9 cellular contexts compared by ENCODE assay signal in the genomic region with DNA sequence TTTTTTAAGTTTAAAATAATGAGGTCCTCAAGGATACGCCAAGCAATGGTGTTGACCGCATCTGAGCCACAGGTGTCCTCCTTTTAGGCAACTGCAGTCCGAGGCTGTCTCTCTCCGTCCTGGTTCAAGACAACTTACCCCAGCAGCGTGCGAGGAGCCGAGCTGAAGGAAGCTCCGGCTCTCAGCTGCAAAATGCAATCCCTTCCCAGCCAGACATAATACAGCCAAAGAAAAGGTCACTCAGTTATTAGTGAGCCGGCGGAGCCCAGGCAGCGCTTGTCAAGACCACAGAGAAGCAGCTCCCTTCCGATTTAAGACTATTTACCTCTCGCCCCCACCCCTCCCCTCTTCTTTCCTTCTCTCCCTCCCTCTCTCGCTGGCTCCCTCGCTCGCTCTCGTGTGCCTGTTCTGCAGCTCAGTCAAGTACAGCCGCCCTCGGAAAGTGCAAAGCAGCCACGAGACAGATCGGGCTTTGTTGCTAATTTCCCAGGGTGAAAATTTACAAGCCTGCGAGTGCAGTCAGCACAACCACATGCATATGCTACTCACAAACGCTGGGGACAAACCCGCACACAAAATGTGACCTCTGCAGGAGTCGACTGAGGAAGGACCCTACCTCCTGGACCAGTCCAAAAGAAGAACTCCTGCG. TPM values are rescaled to one million over a fixed set of nuclear protein-coding genes. Genes with fewer than 3 reads are reported as not detected.
A peak's percentile ranks its signal among the peaks of the same experiment; 100 is the strongest.
DNase-seq lines count a peak whose midpoint lies in the region; ATAC-seq and TF ChIP-seq lines count a peak whose summit lies in the region.
"Had no signal": no experiment of that assay in that cellular context is flagged by ENCODE, and none has a peak within 500 bp of the region (broad histone marks: within the 10 kb centered on the region; RNA-seq: fewer than 3 reads in every experiment).

No MANE protein-coding gene starts in this region.

- H3K27me3 ChIP-seq in iPS DF 6.9 (ENCODE audit: control insufficient read depth, insufficient read depth, low read length) (peaks cover 8% of the 10 kb centered on the region; the same call in 1 of the 2 replicates), sigmoid colon (no peaks in the 10 kb centered on the region)

- ATAC-seq in activated B cell treated with CpG ODN at 0.5 μM for 24 hours (ENCODE audit: low read depth) (no peak), T-cell (replicated peaks in 1 of 4) (no peak)
- ATAC-seq in activated CD4-positive, CD25-positive, alpha-beta regulatory T cell treated with anti-CD3 and anti-CD28 coated beads, Interleukin-2, amount 50 U/mL, for 24 hours: no peak

- peak overlapping the region; percentile 73; the same call in 1 of the 2 replicates for H3K4me3 ChIP-seq in iPS DF 6.9 (ENCODE audit: low read length)
- peak overlapping the region; percentile 50 to 67 (median 56) for H3K4me3 ChIP-seq in sigmoid colon

- H3K27me3 Mint-ChIP-seq in activated B cell treated with CpG ODN at 0.5 μM for 24 hours (peaks cover 38% of the 10 kb centered on the region), T-cell (peaks cover 37 to 43% of the 10 kb centered on the region in 2 donors)

- TF ChIP-seq EP300 in Ishikawa (IDR thresholded peaks at IDR 0.05; ENCODE audit: borderline replicate concordance): no peak
- no peak for TF ChIP-seq EP300 in sigmoid colon (IDR thresholded peaks at IDR 0.05)

- DNase-seq in DMS153 (lab: John Stamatoyannopoulos, UW) (peak; percentile 45), DMS153 treated with DMSO at 0.1 percent for 48 hours (lab: John Stamatoyannopoulos, UW; ENCODE audit: unreplicated experiment) (no peak), activated B cell treated with CpG ODN at 0.5 μM for 24 hours (no peak), iPS DF 6.9 (ENCODE audit: low read depth, low spot score) (no peak), sigmoid colon (peak; percentile 84), T-cell (no peak)

- POLR2A ChIA-PET in activated B cell treated with CpG ODN at 0.5 μM for 24 hours (lab: Charles Lee) (no interaction called here), T-cell (lab: Charles Lee) (no interaction called here)

- intact Hi-C loops in activated B cell treated with CpG ODN at 0.5 μM for 24 hours (cut with micrococcal nuclease) (no loop called here), sigmoid colon (cut with DNase I) (loop anchor here (10.0 kb wide), 1 partner anchor 442 kb away; no protein-coding TSS in a partner anchor)

- no CpG with 5 or more reads among the region's 26 CpGs for WGBS in iPS DF 6.9 (ENCODE audit: insufficient coverage, insufficient read length)
- 1 to 2% methylated on average over 26 of the region's 26 CpGs for WGBS in sigmoid colon, 2 donors

- H3K9me3 ChIP-seq in iPS DF 6.9 (ENCODE audit: control insufficient read depth, insufficient read depth, low read length) (no peaks in the 10 kb centered on the region), sigmoid colon (no peaks in the 10 kb centered on the region)

- TF ChIP-seq CTCF in activated B cell treated with CpG ODN at 0.5 μM for 24 hours (IDR thresholded peaks at IDR 0.05) (no peak), sigmoid colon (IDR thresholded peaks at IDR 0.05) (no peak)

- H3K36me3 ChIP-seq in iPS DF 6.9 (ENCODE audit: control insufficient read depth, insufficient read depth, low read length): no peaks in the 10 kb centered on the region
- H3K36me3 ChIP-seq in sigmoid colon: no peaks in the 10 kb centered on the region

- TF ChIP-seq RAD21 in Ishikawa (IDR thresholded peaks at IDR 0.05; ENCODE audit: low read depth): no peak

- H3K4me1 ChIP-seq in iPS DF 6.9 (ENCODE audit: control insufficient read depth, insufficient read depth, low read length): peaks cover 5% of the 10 kb centered on the region
- peaks cover 0 to 18% (median 5%) of the 10 kb centered on the region in 4 donors for H3K4me1 ChIP-seq in sigmoid colon

- H3K4me1 Mint-ChIP-seq in activated B cell treated with CpG ODN at 0.5 μM for 24 hours: peaks cover 2% of the 10 kb centered on the region
- H3K4me1 Mint-ChIP-seq in T-cell: peaks cover 0 to 2% (median 0%) of the 10 kb centered on the region in 3 donors

- H3K27ac Mint-ChIP-seq in activated B cell treated with CpG ODN at 0.5 μM for 24 hours (no peak overlapping the region), T-cell (no peak overlapping the region)
- H3K27ac Mint-ChIP-seq: stimulated activated naive CD8-positive, alpha-beta T cell treated with anti-CD3 and anti-CD28 coated beads, Interleukin-15, Interleukin-2, amounts not matched to agents 100 ng/mL and 50 ng/mL, for 24 hours had no signal

- H3K27ac ChIP-seq in iPS DF 6.9 (ENCODE audit: low read length) (no peak overlapping the region), sigmoid colon (peak overlapping the region; percentile 84 to 91 (median 84))

- H3K36me3 Mint-ChIP-seq in activated B cell treated with CpG ODN at 0.5 μM for 24 hours (ENCODE audit: low read depth) (no peaks in the 10 kb centered on the region), T-cell (no peaks in the 10 kb centered on the region)

- CTCF ChIA-PET in activated B cell treated with CpG ODN at 0.5 μM for 24 hours (lab: Charles Lee): no interaction called here
- CTCF ChIA-PET in T-cell (lab: Charles Lee): no interaction called here

- H3K4me3 Mint-ChIP-seq in activated B cell treated with CpG ODN at 0.5 μM for 24 hours (peak overlapping the region; percentile 25), T-cell (no peak overlapping the region)
- H3K4me3 Mint-ChIP-seq: stimulated activated naive CD8-positive, alpha-beta T cell treated with anti-CD3 and anti-CD28 coated beads, Interleukin-15, Interleukin-2, amounts not matched to agents 100 ng/mL and 50 ng/mL, for 24 hours had no signal

- H3K9me3 Mint-ChIP-seq in activated B cell treated with CpG ODN at 0.5 μM for 24 hours: no peaks in the 10 kb centered on the region
- H3K9me3 Mint-ChIP-seq in T-cell: peaks cover 2 to 7% (median 4%) of the 10 kb centered on the region in 3 donors

- peak in 1 of 2 donors; percentile 45 for TF ChIP-seq POLR2A in sigmoid colon (IDR thresholded peaks at IDR 0.05)

TF ChIP-seq in Ishikawa, 13 proteins besides CTCF, POLR2A, EP300 and RAD21:
- TF ChIP-seq, protein P1, sequence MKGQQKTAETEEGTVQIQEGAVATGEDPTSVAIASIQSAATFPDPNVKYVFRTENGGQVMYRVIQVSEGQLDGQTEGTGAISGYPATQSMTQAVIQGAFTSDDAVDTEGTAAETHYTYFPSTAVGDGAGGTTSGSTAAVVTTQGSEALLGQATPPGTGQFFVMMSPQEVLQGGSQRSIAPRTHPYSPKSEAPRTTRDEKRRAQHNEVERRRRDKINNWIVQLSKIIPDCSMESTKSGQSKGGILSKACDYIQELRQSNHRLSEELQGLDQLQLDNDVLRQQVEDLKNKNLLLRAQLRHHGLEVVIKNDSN (IDR thresholded peaks at IDR 0.05): no peak
- TF ChIP-seq CREB1 (IDR thresholded peaks at IDR 0.05; ENCODE audit: low read depth): no peak
- TF ChIP-seq, protein P2, sequence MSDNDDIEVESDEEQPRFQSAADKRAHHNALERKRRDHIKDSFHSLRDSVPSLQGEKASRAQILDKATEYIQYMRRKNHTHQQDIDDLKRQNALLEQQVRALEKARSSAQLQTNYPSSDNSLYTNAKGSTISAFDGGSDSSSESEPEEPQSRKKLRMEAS (IDR thresholded peaks at IDR 0.05): peak; percentile 16
- TF ChIP-seq YY1 (IDR thresholded peaks at IDR 0.05; ENCODE audit: low read depth): no peak
- TF ChIP-seq TEAD4 (IDR thresholded peaks at IDR 0.05): no peak

RNA-seq across cellular contexts. Expression of a gene that starts 0.4 kb away (rescaled TPM):
- total RNA-seq in activated B cell treated with CpG ODN at 0.5 μM for 24 hours: not detected in 2 replicates
- total RNA-seq in sigmoid colon: 100 to 1,000 TPM; 228 to 403 (median 367) TPM
- 1 to 10 TPM in 2 of 3 donors, under 1 TPM in 1; 0.46 to 9.0 (median 5.1) TPM for polyA plus RNA-seq in sigmoid colon
- under 1 TPM in 3 of 5 donors, not detected in 2; 0.13 to 0.61 (median 0.36) TPM for total RNA-seq in T-cell

Comparison
In these comparisons a context has a peak if more than half of its experiments do, and no peak if none do; other contexts are left out.
1. DNase-seq: peak in DMS153 (single experiment) and sigmoid colon (single experiment); none in DMS153 treated with DMSO at 0.1 percent for 48 hours (single experiment), activated B cell treated with CpG ODN at 0.5 μM for 24 hours (single experiment), iPS DF 6.9 (single experiment) and T-cell (0 of 34).
2. RNA of a gene that starts 0.4 kb away (total RNA-seq): 228 to 403 TPM in sigmoid colon; 0.13 to 0.61 TPM in T-cell and not detected in activated B cell treated with CpG ODN at 0.5 μM for 24 hours; every median in the first group is over 100 times any median in the second.